ENCODE assay signal across 1 cellular context in the genomic region with DNA sequence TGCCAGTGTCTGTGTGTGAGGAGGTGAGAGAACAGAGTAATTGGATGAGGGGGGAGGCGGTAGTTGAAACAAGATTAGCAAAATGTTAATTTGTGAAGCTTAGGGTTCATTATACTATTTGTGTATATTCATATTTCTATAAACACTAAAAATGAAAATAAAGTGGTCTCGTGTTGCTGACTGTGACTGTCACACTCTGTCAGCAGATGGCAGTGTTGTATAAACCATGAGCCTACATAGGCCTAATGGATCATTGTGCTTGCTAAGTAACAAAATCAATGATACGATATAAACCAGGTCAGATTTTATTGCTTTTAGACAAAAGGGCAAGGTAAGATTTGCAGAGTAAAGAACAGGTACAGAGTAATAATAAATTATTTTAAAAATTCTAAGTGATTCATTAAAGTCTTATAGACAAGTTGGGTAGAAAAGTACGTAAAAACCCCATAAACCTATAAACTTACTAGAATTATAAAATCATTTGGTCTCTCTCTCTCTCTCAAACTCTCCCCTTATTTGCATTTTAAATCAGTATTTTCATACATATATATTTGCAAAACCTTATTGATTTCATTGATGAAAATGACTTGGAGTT.
TF ChIP-seq lines count a peak whose summit lies in the region.

No MANE protein-coding gene starts in this region.

TF ChIP-seq in K562, 482 proteins besides CTCF, POLR2A, EP300 and RAD21 (continued from another document):
- TF ChIP-seq, protein P1, sequence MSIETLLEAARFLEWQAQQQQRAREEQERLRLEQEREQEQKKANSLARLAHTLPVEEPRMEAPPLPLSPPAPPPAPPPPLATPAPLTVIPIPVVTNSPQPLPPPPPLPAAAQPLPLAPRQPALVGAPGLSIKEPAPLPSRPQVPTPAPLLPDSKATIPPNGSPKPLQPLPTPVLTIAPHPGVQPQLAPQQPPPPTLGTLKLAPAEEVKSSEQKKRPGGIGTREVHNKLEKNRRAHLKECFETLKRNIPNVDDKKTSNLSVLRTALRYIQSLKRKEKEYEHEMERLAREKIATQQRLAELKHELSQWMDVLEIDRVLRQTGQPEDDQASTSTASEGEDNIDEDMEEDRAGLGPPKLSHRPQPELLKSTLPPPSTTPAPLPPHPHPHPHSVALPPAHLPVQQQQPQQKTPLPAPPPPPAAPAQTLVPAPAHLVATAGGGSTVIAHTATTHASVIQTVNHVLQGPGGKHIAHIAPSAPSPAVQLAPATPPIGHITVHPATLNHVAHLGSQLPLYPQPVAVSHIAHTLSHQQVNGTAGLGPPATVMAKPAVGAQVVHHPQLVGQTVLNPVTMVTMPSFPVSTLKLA (conservative IDR thresholded peaks at IDR 0.05): 0 out of 4 replicates have a peak, but pooled peaks of 1 of the 2 experiments have one; percentile 16
- TF ChIP-seq CBX8 (IDR thresholded peaks at IDR 0.05; ENCODE audit: borderline replicate concordance, extremely low read depth, low read depth, low read length, poor library complexity, severe bottlenecking) (no peak), CREM (IDR thresholded peaks at IDR 0.05; ENCODE audit: low read depth) (peak; percentile 24; the same call in 1 of the 2 replicates), FOXJ2 (tag; IDR thresholded peaks at IDR 0.05) (no peak), ZNF780A (CRISPR knock-in tag; IDR thresholded peaks at IDR 0.05) (no peak), TEAD1 (CRISPR knock-in tag; IDR thresholded peaks at IDR 0.05) (no peak), ZBTB1 (CRISPR knock-in tag; IDR thresholded peaks at IDR 0.05; ENCODE audit: borderline replicate concordance, low read depth) (no peak), SIN3B (IDR thresholded peaks at IDR 0.05; ENCODE audit: low read depth) (no peak), FOXK2 (conservative IDR thresholded peaks at IDR 0.05 in 1 of 2, IDR thresholded peaks at IDR 0.05 in 1 of 2; ENCODE audit: low read depth in 2 of 2) (0 out of 4 replicates have a peak, but pooled peaks of 1 of the 2 experiments have one; percentile 28), MYBL2 (IDR thresholded peaks at IDR 0.05; ENCODE audit: low read depth) (no peak), MYBL2 (CRISPR knock-in tag; IDR thresholded peaks at IDR 0.05; ENCODE audit: borderline replicate concordance) (no peak), L3MBTL2 (IDR thresholded peaks at IDR 0.05) (no peak), JUND (IDR thresholded peaks at IDR 0.05; ENCODE audit: borderline replicate concordance, low read depth, low read length) (0 out of 2 replicates have a peak, but pooled peaks have one; percentile 24), JUND (tag; IDR thresholded peaks at IDR 0.05; ENCODE audit: borderline replicate concordance, low read depth, low read length) (no peak), ZNF146 (CRISPR knock-in tag; IDR thresholded peaks at IDR 0.05; ENCODE audit: unreplicated experiment) (no peak), KLF13 (tag; IDR thresholded peaks at IDR 0.05; ENCODE audit: borderline replicate concordance, low read depth) (no peak), ZNF551 (CRISPR knock-in tag; IDR thresholded peaks at IDR 0.05) (no peak), MAFK (IDR thresholded peaks at IDR 0.05; ENCODE audit: low read length) (peak; percentile 25; the same call in 1 of the 2 replicates), ZNF224 (CRISPR knock-in tag; IDR thresholded peaks at IDR 0.05) (no peak)
- TF ChIP-seq, protein P2, sequence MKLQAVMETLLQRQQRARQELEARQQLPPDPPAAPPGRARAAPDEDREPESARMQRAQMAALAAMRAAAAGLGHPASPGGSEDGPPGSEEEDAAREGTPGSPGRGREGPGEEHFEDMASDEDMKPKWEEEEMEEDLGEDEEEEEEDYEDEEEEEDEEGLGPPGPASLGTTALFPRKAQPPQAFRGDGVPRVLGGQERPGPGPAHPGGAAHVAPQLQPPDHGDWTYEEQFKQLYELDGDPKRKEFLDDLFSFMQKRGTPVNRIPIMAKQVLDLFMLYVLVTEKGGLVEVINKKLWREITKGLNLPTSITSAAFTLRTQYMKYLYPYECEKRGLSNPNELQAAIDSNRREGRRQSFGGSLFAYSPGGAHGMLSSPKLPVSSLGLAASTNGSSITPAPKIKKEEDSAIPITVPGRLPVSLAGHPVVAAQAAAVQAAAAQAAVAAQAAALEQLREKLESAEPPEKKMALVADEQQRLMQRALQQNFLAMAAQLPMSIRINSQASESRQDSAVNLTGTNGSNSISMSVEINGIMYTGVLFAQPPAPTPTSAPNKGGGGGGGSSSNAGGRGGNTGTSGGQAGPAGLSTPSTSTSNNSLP (IDR thresholded peaks at IDR 0.05; ENCODE audit: borderline replicate concordance, low read depth, low read length): no peak
- TF ChIP-seq, protein P3, sequence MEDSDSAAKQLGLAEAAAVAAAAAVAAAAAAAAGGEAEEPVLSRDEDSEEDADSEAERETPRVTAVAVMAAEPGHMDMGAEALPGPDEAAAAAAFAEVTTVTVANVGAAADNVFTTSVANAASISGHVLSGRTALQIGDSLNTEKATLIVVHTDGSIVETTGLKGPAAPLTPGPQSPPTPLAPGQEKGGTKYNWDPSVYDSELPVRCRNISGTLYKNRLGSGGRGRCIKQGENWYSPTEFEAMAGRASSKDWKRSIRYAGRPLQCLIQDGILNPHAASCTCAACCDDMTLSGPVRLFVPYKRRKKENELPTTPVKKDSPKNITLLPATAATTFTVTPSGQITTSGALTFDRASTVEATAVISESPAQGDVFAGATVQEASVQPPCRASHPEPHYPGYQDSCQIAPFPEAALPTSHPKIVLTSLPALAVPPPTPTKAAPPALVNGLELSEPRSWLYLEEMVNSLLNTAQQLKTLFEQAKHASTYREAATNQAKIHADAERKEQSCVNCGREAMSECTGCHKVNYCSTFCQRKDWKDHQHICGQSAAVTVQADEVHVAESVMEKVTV (CRISPR knock-in tag; IDR thresholded peaks at IDR 0.05): peak; percentile 41; the same call in 1 of the 2 replicates
- TF ChIP-seq, protein P4, sequence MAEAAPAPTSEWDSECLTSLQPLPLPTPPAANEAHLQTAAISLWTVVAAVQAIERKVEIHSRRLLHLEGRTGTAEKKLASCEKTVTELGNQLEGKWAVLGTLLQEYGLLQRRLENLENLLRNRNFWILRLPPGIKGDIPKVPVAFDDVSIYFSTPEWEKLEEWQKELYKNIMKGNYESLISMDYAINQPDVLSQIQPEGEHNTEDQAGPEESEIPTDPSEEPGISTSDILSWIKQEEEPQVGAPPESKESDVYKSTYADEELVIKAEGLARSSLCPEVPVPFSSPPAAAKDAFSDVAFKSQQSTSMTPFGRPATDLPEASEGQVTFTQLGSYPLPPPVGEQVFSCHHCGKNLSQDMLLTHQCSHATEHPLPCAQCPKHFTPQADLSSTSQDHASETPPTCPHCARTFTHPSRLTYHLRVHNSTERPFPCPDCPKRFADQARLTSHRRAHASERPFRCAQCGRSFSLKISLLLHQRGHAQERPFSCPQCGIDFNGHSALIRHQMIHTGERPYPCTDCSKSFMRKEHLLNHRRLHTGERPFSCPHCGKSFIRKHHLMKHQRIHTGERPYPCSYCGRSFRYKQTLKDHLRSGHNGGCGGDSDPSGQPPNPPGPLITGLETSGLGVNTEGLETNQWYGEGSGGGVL (CRISPR knock-in tag; IDR thresholded peaks at IDR 0.05): no peak
